27 cellular contexts compared by ENCODE assay signal in the genomic region with DNA sequence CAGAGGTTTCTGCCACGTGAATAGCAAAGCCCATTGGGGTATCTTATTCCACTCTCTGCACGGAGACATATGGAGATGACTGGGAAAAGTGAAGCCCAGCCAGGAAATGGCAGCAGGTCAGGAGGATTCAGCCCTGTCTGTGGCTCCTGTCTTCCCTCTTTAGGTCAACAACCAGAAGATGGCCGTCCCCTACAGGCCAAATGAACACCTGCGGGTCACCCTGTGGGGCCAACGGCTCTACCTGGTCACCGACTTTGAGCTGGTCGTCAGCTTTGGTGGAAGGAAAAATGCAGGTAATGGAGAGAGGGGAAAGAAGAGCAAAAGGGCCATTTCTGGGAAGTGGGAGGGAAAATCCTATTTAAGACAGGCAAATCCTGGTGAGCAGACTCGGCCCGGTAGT. TPM values are rescaled to one million over a fixed set of nuclear protein-coding genes. Genes with fewer than 3 reads are reported as not detected.
DNase-seq lines count a peak whose midpoint lies in the region; ATAC-seq, FAIRE-seq and TF ChIP-seq lines count a peak whose summit lies in the region.
"Had no signal": no experiment of that assay in that cellular context is flagged by ENCODE, and none has a peak within 500 bp of the region (broad histone marks: within the 10 kb centered on the region; RNA-seq: fewer than 3 reads in every experiment).

No MANE protein-coding gene starts in this region.

- ATAC-seq in GM23338 (peak; percentile 75), HepG2 (peak; percentile 66), GM21381 (IDR thresholded peaks at IDR 0.05; ENCODE audit: unreplicated experiment) (no peak)
- ATAC-seq: activated T-cell treated with anti-CD3 and anti-CD28 coated beads, Interleukin-2, amount 50 U/mL, for 72 hours; left lobe of liver; psoas muscle; stimulated activated naive B cell treated with anti-CD40 and anti-IgM and Interleukin-4, amounts not matched to agents 10 μg/mL and 1 μg/mL and 100 μg/mL, for 72 hours had no signal

- peaks cover 3% of the 10 kb centered on the region; the same call in 1 of the 3 replicates for H3K36me3 Mint-ChIP-seq in GM23338 (ENCODE audit: low read depth)
- H3K36me3 Mint-ChIP-seq in activated naive CD8-positive, alpha-beta T cell treated with anti-CD3 and anti-CD28 coated beads for 36 hours, result no peaks in the 10 kb centered on the region
- H3K36me3 Mint-ChIP-seq: activated naive CD4-positive, alpha-beta T cell treated with anti-CD3 and anti-CD28 coated beads, Interleukin-2, amount 50 U/mL, for 24 hours; CD8-positive, alpha-beta memory T cell; mesothelial cell of epicardium had no signal

- in situ Hi-C loops in HepG2 (cut with HindIII; ENCODE audit: extremely low pct_ligation_motif_present, low pct_unique_long_range_greater_than_20kb), result no loop called here

- TF ChIP-seq CTCF in BJ (IDR thresholded peaks at IDR 0.05; ENCODE audit: insufficient read depth, low read depth, low read length), result peak; percentile 10; the same call in 1 of the 2 replicates
- peak; percentile 53 to 57 for TF ChIP-seq CTCF in GM23338 (conservative IDR thresholded peaks at IDR 0.05; ENCODE audit: low read depth in 2 of 2)
- peak; percentile 36; the same call in 1 of the 2 replicates for TF ChIP-seq CTCF in WERI-Rb-1 (IDR thresholded peaks at IDR 0.05; ENCODE audit: low read depth, low read length)
- peak; percentile 60 for TF ChIP-seq CTCF in HepG2 (CRISPR knock-in tag; IDR thresholded peaks at IDR 0.05)

- FAIRE-seq in HepG2 (lab: Jason Lieb, UNC), result no peak
- FAIRE-seq: astrocyte had no signal

- 15% methylated on average over 9 of the region's 9 CpGs for WGBS in HepG2 (ENCODE audit: low lambda C conversion rate)

- H3K4me3 Mint-ChIP-seq in GM23338, result no peak overlapping the region
- no peak overlapping the region for H3K4me3 Mint-ChIP-seq in activated naive CD8-positive, alpha-beta T cell treated with anti-CD3 and anti-CD28 coated beads for 36 hours
- H3K4me3 Mint-ChIP-seq: activated naive CD4-positive, alpha-beta T cell treated with anti-CD3 and anti-CD28 coated beads, Interleukin-2, amount 50 U/mL, for 24 hours; activated T-cell treated with anti-CD3 and anti-CD28 coated beads, Interleukin-2, amount 50 U/mL, for 72 hours; CD8-positive, alpha-beta memory T cell; mesothelial cell of epicardium; nephron; stimulated activated naive B cell treated with anti-CD40 and anti-IgM and Interleukin-4, amounts not matched to agents 10 μg/mL and 1 μg/mL and 100 μg/mL, for 72 hours had no signal

- DNase-seq in BJ (ENCODE audit: low read depth), result no peak
- peak; percentile 79 for DNase-seq in GM23338 (ENCODE audit: low spot score)
- DNase-seq in WERI-Rb-1, result no peak
- DNase-seq in HepG2 (ENCODE audit: low spot score), result no peak
- DNase-seq in SW 1271 (lab: John Stamatoyannopoulos, UW), result no peak
- DNase-seq in activated naive CD8-positive, alpha-beta T cell treated with anti-CD3 and anti-CD28 coated beads for 36 hours, result no peak
- DNase-seq: activated T-cell treated with anti-CD3 and anti-CD28 coated beads, Interleukin-2, amount 50 U/mL, for 72 hours; CD8-positive, alpha-beta memory T cell; DND-41; effector memory CD4-positive, alpha-beta T cell; KBM-7; NCI-H1694 treated with DMSO at 0.1 percent for 48 hours; NCI-H446 treated with DMSO at 0.1 percent for 48 hours; psoas muscle; stimulated activated CD4-positive, alpha-beta T cell treated with anti-CD3 and anti-CD28 coated beads, Interleukin-2, amount 100 ng/mL, for 24 hours; stimulated activated naive B cell treated with anti-CD40 and anti-IgM and Interleukin-4, amounts not matched to agents 10 μg/mL and 1 μg/mL and 100 μg/mL, for 72 hours; testis had no signal

- POLR2A ChIA-PET in BJ (lab: Charles Lee) (no interaction called here), HepG2 (lab: Yijun Ruan, JAX) (interaction anchor here (0.8 to 1.0 kb wide), 2 partner anchors 9 to 86 kb away, joined by 3 to 4 read pairs; partner anchors contain the start of gene SRRT)

- CTCF ChIA-PET in BJ (lab: Yijun Ruan, JAX) (interaction anchor here (0.7 to 5.3 kb wide), 7 partner anchors 8 to 83 kb away, joined by 3 to 26 read pairs (median 3); partner anchors contain the start of genes POP7 and SLC12A9), HepG2 (lab: Yijun Ruan, JAX; ENCODE audit: low intra/inter-chr PET ratio, low total read pairs) (no interaction called here)

- no peaks in the 10 kb centered on the region for H3K36me3 ChIP-seq in BJ (ENCODE audit: control insufficient read depth, insufficient read depth, low read length)
- no peaks in the 10 kb centered on the region for H3K36me3 ChIP-seq in GM23338 (ENCODE audit: insufficient read depth)
- no peaks in the 10 kb centered on the region for H3K36me3 ChIP-seq in WERI-Rb-1
- H3K36me3 ChIP-seq in HepG2 (replicated peaks in 1 of 2; ENCODE audit: control insufficient read depth in 1 of 2, insufficient read depth in 2 of 2, low read length in 2 of 2), result no peaks in the 10 kb centered on the region

- H3K27ac Mint-ChIP-seq in GM23338, result peak overlapping the region; percentile 85
- no peak overlapping the region for H3K27ac Mint-ChIP-seq in activated naive CD8-positive, alpha-beta T cell treated with anti-CD3 and anti-CD28 coated beads for 36 hours
- H3K27ac Mint-ChIP-seq: activated naive CD4-positive, alpha-beta T cell treated with anti-CD3 and anti-CD28 coated beads, Interleukin-2, amount 50 U/mL, for 24 hours; activated T-cell treated with anti-CD3 and anti-CD28 coated beads, Interleukin-2, amount 50 U/mL, for 72 hours; CD8-positive, alpha-beta memory T cell; mesothelial cell of epicardium; nephron; stimulated activated naive B cell treated with anti-CD40 and anti-IgM and Interleukin-4, amounts not matched to agents 10 μg/mL and 1 μg/mL and 100 μg/mL, for 72 hours had no signal

- no peaks in the 10 kb centered on the region for H3K79me2 ChIP-seq in GM23338 (replicated peaks; ENCODE audit: insufficient read depth)
- H3K79me2 ChIP-seq in HepG2 (ENCODE audit: insufficient read depth, low read length), result no peaks in the 10 kb centered on the region

- peaks cover 13% of the 10 kb centered on the region for H3K4me1 Mint-ChIP-seq in GM23338
- no peaks in the 10 kb centered on the region for H3K4me1 Mint-ChIP-seq in activated naive CD8-positive, alpha-beta T cell treated with anti-CD3 and anti-CD28 coated beads for 36 hours
- H3K4me1 Mint-ChIP-seq: CD8-positive, alpha-beta memory T cell; mesothelial cell of epicardium; nephron had no signal

- H3K4me1 ChIP-seq in GM23338 (ENCODE audit: insufficient read depth), result peaks cover under 1% of the 10 kb centered on the region; the same call in 1 of the 2 replicates
- H3K4me1 ChIP-seq in HepG2 (ENCODE audit: insufficient read depth, low read length), result peaks cover 21% of the 10 kb centered on the region
- H3K4me1 ChIP-seq: psoas muscle, testis had no signal

- H3K27me3 Mint-ChIP-seq in GM23338 (ENCODE audit: insufficient read depth, low read depth, poor library complexity), result peaks cover 17% of the 10 kb centered on the region
- H3K27me3 Mint-ChIP-seq in activated naive CD8-positive, alpha-beta T cell treated with anti-CD3 and anti-CD28 coated beads for 36 hours, result peaks cover 27% of the 10 kb centered on the region

- H2AFZ ChIP-seq in GM23338 (peak overlapping the region; percentile 73), HepG2 (ENCODE audit: low read length) (no peak overlapping the region)

- no TSS peak for BruUV-seq in HepG2 (replicated peaks; lab: Mats Ljungman, UMichigan)

- TF ChIP-seq POLR2A in HepG2 (IDR thresholded peaks at IDR 0.05; ENCODE audit: insufficient read depth in 1 of 2, low read depth in 2 of 2, low read length in 2 of 2), result no peak

- H3K4me3 ChIP-seq in BJ (ENCODE audit: low read depth, low read length) (no peak overlapping the region), GM23338 (no peak overlapping the region), WERI-Rb-1 (ENCODE audit: low read depth, low read length) (no peak overlapping the region), HepG2 (replicated peaks in 1 of 3; ENCODE audit: insufficient read depth in 1 of 3, low read depth in 2 of 3, low read length in 3 of 3) (no peak overlapping the region)
- H3K4me3 ChIP-seq: psoas muscle, testis had no signal

- H4K20me1 ChIP-seq in GM23338 (replicated peaks; ENCODE audit: insufficient read depth) (no peaks in the 10 kb centered on the region), HepG2 (ENCODE audit: insufficient read depth, low read length) (no peaks in the 10 kb centered on the region)

- H3K4me2 ChIP-seq in GM23338 (no peak overlapping the region), HepG2 (ENCODE audit: low read depth, low read length) (no peak overlapping the region)

- TF ChIP-seq RAD21 in HepG2 (CRISPR knock-in tag; IDR thresholded peaks at IDR 0.05), result no peak

- H3K9me3 Mint-ChIP-seq in GM23338, result peaks cover 6% of the 10 kb centered on the region; the same call in 2 of the 3 replicates
- H3K9me3 Mint-ChIP-seq in activated naive CD8-positive, alpha-beta T cell treated with anti-CD3 and anti-CD28 coated beads for 36 hours, result no peaks in the 10 kb centered on the region
- H3K9me3 Mint-ChIP-seq: activated naive CD4-positive, alpha-beta T cell treated with anti-CD3 and anti-CD28 coated beads, Interleukin-2, amount 50 U/mL, for 24 hours had no signal

- intact Hi-C loops in HepG2 (cut with micrococcal nuclease; ENCODE audit: unreplicated experiment), result no loop called here

- no peak overlapping the region for H3K9ac ChIP-seq in HepG2 (ENCODE audit: insufficient read depth, low read depth, low read length)

- no peaks in the 10 kb centered on the region for H3F3A ChIP-seq in GM23338 (replicated peaks; ENCODE audit: low read depth)

- H3K9me3 ChIP-seq in WERI-Rb-1 (ENCODE audit: severe bottlenecking) (peaks cover 12% of the 10 kb centered on the region), HepG2 (ENCODE audit: low read length) (peaks cover under 1% of the 10 kb centered on the region; the same call in 1 of the 2 replicates)
- H3K9me3 ChIP-seq: testis had no signal

- no peaks in the 10 kb centered on the region for H3K9me2 ChIP-seq in GM23338 (ENCODE audit: insufficient read depth)

- H3K27me3 ChIP-seq in BJ (ENCODE audit: control insufficient read depth, insufficient read depth, low read length), result peaks cover 4% of the 10 kb centered on the region; the same call in 1 of the 2 replicates
- H3K27me3 ChIP-seq in GM23338 (ENCODE audit: insufficient read depth), result no peaks in the 10 kb centered on the region
- H3K27me3 ChIP-seq in WERI-Rb-1 (ENCODE audit: insufficient read depth, low read depth, severe bottlenecking), result peaks cover 55% of the 10 kb centered on the region
- peaks cover 0 to under 1% of the 10 kb centered on the region in 2 experiments; a peak in 1 of 5 replicates for H3K27me3 ChIP-seq in HepG2 (ENCODE audit: control insufficient read depth in 1 of 2, insufficient read depth in 2 of 2, low read length in 2 of 2)
- H3K27me3 ChIP-seq: testis had no signal

- TF ChIP-seq EP300 in HepG2 (IDR thresholded peaks at IDR 0.05; ENCODE audit: low read depth in 2 of 2, low read length in 2 of 2), result no peak
- TF ChIP-seq EP300 in HepG2 (CRISPR knock-in tag; IDR thresholded peaks at IDR 0.05; ENCODE audit: borderline replicate concordance), result no peak

- no peak overlapping the region for H3K27ac ChIP-seq in GM23338 (ENCODE audit: low read depth)
- H3K27ac ChIP-seq in WERI-Rb-1, result no peak overlapping the region
- H3K27ac ChIP-seq in HepG2 (ENCODE audit: extremely low read length, insufficient read depth, low read length), result no peak overlapping the region
- H3K27ac ChIP-seq: psoas muscle, RWPE1, testis had no signal

RNA-seq across cellular contexts. Expression of gene EPHB4, which starts 38.3 kb away (rescaled TPM):
- polyA plus RNA-seq in BJ (2011; rRNA removed) (23.8 and 30.5 TPM in 2 replicates), GM23338 (2016; fragmentation: Nextera tagmentation; extraction: Ambion mirVana) (22.6 and 23.3 TPM in 2 replicates), HepG2 (2011; rRNA removed) (61.4 and 68.6 TPM in 2 replicates)
- polyA minus RNA-seq in BJ (2011; rRNA and poly(A)+ RNA removed), result 40.0 and 41.8 TPM in 2 replicates
- 145 and 164 TPM in 2 replicates for total RNA-seq in GM23338 (2014; rRNA removed; shearing (Covaris generic))
- total RNA-seq in HepG2 (2016; rRNA removed; fragmentation: Illumina TruSeq; extraction: Trizol), result 43.7 and 69.6 TPM in 2 replicates
- 115 and 125 TPM in 2 replicates for total RNA-seq in HepG2 (2016; cell fraction: cytosol; rRNA removed; fragmentation: Illumina TruSeq; extraction: Trizol; ENCODE audit: low read depth)
- total RNA-seq in HepG2 (2016; cell fraction: insoluble cytoplasmic fraction; rRNA removed; fragmentation: Illumina TruSeq; extraction: Trizol), result 33.6 and 74.6 TPM in 2 replicates
- total RNA-seq in HepG2 (2016; cell fraction: membrane; rRNA removed; fragmentation: Illumina TruSeq; extraction: Trizol), result 93.1 and 103 TPM in 2 replicates
- 48.0 and 55.0 TPM in 2 replicates for total RNA-seq in HepG2 (2016; cell fraction: nucleus; rRNA removed; fragmentation: Illumina TruSeq; extraction: Trizol)
- 64.7 and 70.1 TPM in 2 replicates for polyA plus RNA-seq in HepG2 (2011; cell fraction: cytosol; rRNA removed)
- 67.4 and 70.1 TPM in 2 replicates for polyA plus RNA-seq in HepG2 (2011; cell fraction: nucleus; rRNA removed)
- 41.3 and 63.8 TPM in 2 replicates for polyA plus RNA-seq in HepG2 (2012)
- 21.4 and 23.9 TPM in 2 replicates for polyA plus RNA-seq in HepG2 (2016; cell fraction: cytosol; fragmentation: Illumina TruSeq; extraction: Trizol; ENCODE audit: low read depth)
- 33.0 and 43.1 TPM in 2 replicates for polyA plus RNA-seq in HepG2 (2016; cell fraction: insoluble cytoplasmic fraction; fragmentation: Illumina TruSeq; extraction: Trizol; ENCODE audit: low read depth)
- 52.7 and 65.5 TPM in 2 replicates for polyA plus RNA-seq in HepG2 (2016; cell fraction: membrane; fragmentation: Illumina TruSeq; extraction: Trizol; ENCODE audit: low read depth)
- polyA plus RNA-seq in HepG2 (2016; cell fraction: nucleus; fragmentation: Illumina TruSeq; extraction: Trizol; ENCODE audit: insufficient read depth, low read depth), result 79.2 and 79.8 TPM in 2 replicates
- polyA minus RNA-seq in HepG2 (2011; rRNA and poly(A)+ RNA removed; ENCODE audit: low replicate concordance), result 43.5 and 157 TPM in 2 replicates
- 51.4 and 51.7 TPM in 2 replicates for polyA minus RNA-seq in HepG2 (2011; cell fraction: cytosol; rRNA and poly(A)+ RNA removed)
- 43.1 and 44.5 TPM in 2 replicates for polyA minus RNA-seq in HepG2 (2011; cell fraction: nucleus; rRNA and poly(A)+ RNA removed)
- 1 to 10 TPM; 2.5 to 2.9 TPM for total RNA-seq in activated naive CD8-positive, alpha-beta T cell treated with anti-CD3 and anti-CD28 coated beads for 36 hours
- polyA plus RNA-seq: CD8-positive, alpha-beta memory T cell had no signal

RNA-seq across cellular contexts. Expression of gene ZAN, which starts 55.7 kb away (rescaled TPM):
- polyA plus RNA-seq in BJ (2011; rRNA removed) (not detected in 2 replicates), GM23338 (2016; fragmentation: Nextera tagmentation; extraction: Ambion mirVana) (0.07 TPM in 1 of 2 replicates, not detected in the other), HepG2 (2011; rRNA removed) (0.09 and 0.14 TPM in 2 replicates)
- polyA minus RNA-seq in BJ (2011; rRNA and poly(A)+ RNA removed), result not detected in 2 replicates
- total RNA-seq in GM23338 (2014; rRNA removed; shearing (Covaris generic)), result 0.03 TPM in 1 of 2 replicates, not detected in the other
- 0.02 and 0.08 TPM in 2 replicates for total RNA-seq in HepG2 (2016; rRNA removed; fragmentation: Illumina TruSeq; extraction: Trizol)
- 0.09 and 0.10 TPM in 2 replicates for total RNA-seq in HepG2 (2016; cell fraction: cytosol; rRNA removed; fragmentation: Illumina TruSeq; extraction: Trizol; ENCODE audit: low read depth)
- 0.04 TPM in 2 replicates for total RNA-seq in HepG2 (2016; cell fraction: insoluble cytoplasmic fraction; rRNA removed; fragmentation: Illumina TruSeq; extraction: Trizol)
- total RNA-seq in HepG2 (2016; cell fraction: membrane; rRNA removed; fragmentation: Illumina TruSeq; extraction: Trizol), result 0.03 and 0.06 TPM in 2 replicates
- total RNA-seq in HepG2 (2016; cell fraction: nucleus; rRNA removed; fragmentation: Illumina TruSeq; extraction: Trizol), result 0.06 TPM in 2 replicates
- 0.07 and 0.08 TPM in 2 replicates for polyA plus RNA-seq in HepG2 (2011; cell fraction: cytosol; rRNA removed)
- polyA plus RNA-seq in HepG2 (2011; cell fraction: nucleus; rRNA removed), result 0.55 and 0.66 TPM in 2 replicates
- polyA plus RNA-seq in HepG2 (2012), result 0.13 and 0.23 TPM in 2 replicates
- 0.05 TPM in 2 replicates for polyA plus RNA-seq in HepG2 (2016; cell fraction: cytosol; fragmentation: Illumina TruSeq; extraction: Trizol; ENCODE audit: low read depth)
- 0.05 and 0.12 TPM in 2 replicates for polyA plus RNA-seq in HepG2 (2016; cell fraction: insoluble cytoplasmic fraction; fragmentation: Illumina TruSeq; extraction: Trizol; ENCODE audit: low read depth)
- polyA plus RNA-seq in HepG2 (2016; cell fraction: membrane; fragmentation: Illumina TruSeq; extraction: Trizol; ENCODE audit: low read depth), result 0.07 and 0.08 TPM in 2 replicates
- polyA plus RNA-seq in HepG2 (2016; cell fraction: nucleus; fragmentation: Illumina TruSeq; extraction: Trizol; ENCODE audit: insufficient read depth, low read depth), result 0.44 and 0.63 TPM in 2 replicates
- polyA minus RNA-seq in HepG2 (2011; rRNA and poly(A)+ RNA removed; ENCODE audit: low replicate concordance), result 0.48 TPM in 1 of 2 replicates, not detected in the other
- polyA minus RNA-seq in HepG2 (2011; cell fraction: cytosol; rRNA and poly(A)+ RNA removed), result 0.10 and 0.18 TPM in 2 replicates
- polyA minus RNA-seq in HepG2 (2011; cell fraction: nucleus; rRNA and poly(A)+ RNA removed), result 0.25 and 0.26 TPM in 2 replicates
- total RNA-seq in activated naive CD8-positive, alpha-beta T cell treated with anti-CD3 and anti-CD28 coated beads for 36 hours, result not detected
- total RNA-seq: activated CD8-positive, alpha-beta memory T cell treated with anti-CD3 and anti-CD28 coated beads for 36 hours; activated T-cell treated with anti-CD3 and anti-CD28 coated beads, Interleukin-2, amount 50 U/mL, for 72 hours; astrocyte; CD8-positive, alpha-beta memory T cell; cerebellum; mesothelial cell of epicardium; psoas muscle; skeletal muscle tissue had no signal
- polyA plus RNA-seq: CD8-positive, alpha-beta memory T cell; psoas muscle had no signal

Comparison
In these comparisons a context has a peak if more than half of its experiments do, and no peak if none do; other contexts are left out.
1. CTCF ChIP-seq: peak in every context shown above with its lines; median percentile 60 in HepG2; 55 in GM23338; 36 in WERI-Rb-1; 10 in BJ.
2. RNA of gene EPHB4, which starts 38.3 kb away (total RNA-seq): 145 to 164 TPM in GM23338 and 33.6 to 125 TPM in HepG2; 2.5 to 2.9 TPM in activated naive CD8-positive, alpha-beta T cell treated with anti-CD3 and anti-CD28 coated beads for 36 hours; every median in the first group is over 4 times any median in the second.